1 cellular context compared by ENCODE assay signal in the genomic region with DNA sequence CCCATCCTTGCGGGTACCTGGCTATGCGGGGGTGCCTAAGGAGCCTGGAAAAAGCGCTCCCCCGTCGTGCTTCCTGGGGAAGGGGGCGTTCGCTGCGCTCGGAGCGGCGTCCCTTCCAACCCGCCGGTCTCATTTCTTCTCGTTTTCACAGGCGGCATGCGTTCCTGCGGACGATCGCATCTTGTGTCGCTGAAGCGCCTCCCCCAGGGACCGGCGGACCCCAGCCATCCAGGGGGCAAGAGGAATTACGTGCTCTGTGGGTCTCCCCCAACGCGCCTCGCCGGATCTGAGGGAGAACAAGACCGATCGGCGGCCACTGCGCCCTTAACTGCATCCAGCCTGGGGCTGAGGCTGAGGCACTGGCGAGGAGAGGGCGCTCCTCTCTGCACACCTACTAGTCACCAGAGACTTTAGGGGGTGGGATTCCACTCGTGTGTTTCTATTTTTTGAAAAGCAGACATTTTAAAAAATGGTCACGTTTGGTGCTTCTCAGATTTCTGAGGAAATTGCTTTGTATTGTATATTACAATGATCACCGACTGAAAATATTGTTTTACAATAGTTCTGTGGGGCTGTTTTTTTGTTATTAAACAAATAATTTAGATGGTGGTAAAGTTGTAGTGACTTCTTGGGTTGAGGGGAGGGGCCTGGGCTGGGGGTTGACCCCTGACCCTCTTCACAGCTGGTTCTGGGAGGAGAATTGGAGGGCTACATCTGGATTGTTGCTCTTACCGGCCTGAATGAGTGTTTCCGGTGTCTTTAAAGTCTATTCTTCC.
TF ChIP-seq lines count a peak whose summit lies in the region.

No MANE protein-coding gene starts in this region.

TF ChIP-seq in HepG2, 621 proteins besides CTCF, POLR2A, EP300 and RAD21 (continued from another document and continues in another):
- TF ChIP-seq ZNF292 (CRISPR knock-in tag; IDR thresholded peaks at IDR 0.05; ENCODE audit: borderline replicate concordance, low read depth) (0 out of 2 replicates have a peak, but pooled peaks have one; percentile 23), ZNF552 (CRISPR knock-in tag; IDR thresholded peaks at IDR 0.05; ENCODE audit: borderline replicate concordance) (no peak), RARA (CRISPR knock-in tag; IDR thresholded peaks at IDR 0.05) (no peak), PBX3 (CRISPR knock-in tag; IDR thresholded peaks at IDR 0.05; ENCODE audit: borderline replicate concordance) (peak; percentile 61; the same call in 1 of the 2 replicates), FOXA1 (IDR thresholded peaks at IDR 0.05) (no peak), FOXA1 (CRISPR knock-in tag; IDR thresholded peaks at IDR 0.05) (no peak; the same call in 1 of the 2 replicates), ZNF772 (CRISPR knock-in tag; IDR thresholded peaks at IDR 0.05) (peak; percentile 74; the same call in 1 of the 2 replicates), HDAC1 (CRISPR knock-in tag; IDR thresholded peaks at IDR 0.05) (peak; percentile 5; the same call in 1 of the 2 replicates), STAG1 (CRISPR knock-in tag; IDR thresholded peaks at IDR 0.05) (0 out of 2 replicates have a peak, but pooled peaks have one; percentile 6), YEATS4 (CRISPR knock-in tag; IDR thresholded peaks at IDR 0.05; ENCODE audit: borderline replicate concordance) (no peak), ELF1 (CRISPR knock-in tag; IDR thresholded peaks at IDR 0.05) (peak; percentile 27; the same call in 1 of the 2 replicates), ZNF276 (CRISPR knock-in tag; IDR thresholded peaks at IDR 0.05; ENCODE audit: low read depth) (peak; percentile 30; the same call in 1 of the 2 replicates), ZNF597 (CRISPR knock-in tag; IDR thresholded peaks at IDR 0.05) (0 out of 2 replicates have a peak, but pooled peaks have one; percentile 44), ATAD3A (CRISPR knock-in tag; IDR thresholded peaks at IDR 0.05) (peak; percentile 81; the same call in 1 of the 2 replicates), MAFG (CRISPR knock-in tag; IDR thresholded peaks at IDR 0.05) (no peak), RBAK (CRISPR knock-in tag; IDR thresholded peaks at IDR 0.05) (no peak), RBFOX2 (IDR thresholded peaks at IDR 0.05; ENCODE audit: low read depth, low read length) (peak; percentile 85), POLR2AphosphoS2 (IDR thresholded peaks at IDR 0.05; ENCODE audit: low read depth, low read length) (no peak), ZBTB2 (CRISPR knock-in tag; IDR thresholded peaks at IDR 0.05; ENCODE audit: low read depth) (peak; percentile 16; the same call in 1 of the 2 replicates), E2F1 (CRISPR knock-in tag; IDR thresholded peaks at IDR 0.05) (no peak), TP53 (CRISPR knock-in tag; conservative IDR thresholded peaks at IDR 0.05) (peak; percentile 59; the same call in 1 of the 2 replicates), SIN3A (IDR thresholded peaks at IDR 0.05; ENCODE audit: borderline replicate concordance, low read depth, low read length) (0 out of 2 replicates have a peak, but pooled peaks have one; percentile 25), JDP2 (CRISPR knock-in tag; IDR thresholded peaks at IDR 0.05; ENCODE audit: borderline replicate concordance) (no peak), FOXC1 (CRISPR knock-in tag; IDR thresholded peaks at IDR 0.05; ENCODE audit: borderline replicate concordance) (no peak), ZNF782 (CRISPR knock-in tag; IDR thresholded peaks at IDR 0.05; ENCODE audit: borderline replicate concordance) (peak; percentile 1; the same call in 1 of the 2 replicates), TBL1XR1 (IDR thresholded peaks at IDR 0.05; ENCODE audit: borderline replicate concordance, low read length, partially characterized antibody) (peak; percentile 42), NFE2L2 (IDR thresholded peaks at IDR 0.05; ENCODE audit: low read length) (no peak), ZNF441 (CRISPR knock-in tag; IDR thresholded peaks at IDR 0.05; ENCODE audit: borderline replicate concordance) (0 out of 2 replicates have a peak, but pooled peaks have one; percentile 18)
- TF ChIP-seq, protein P1, sequence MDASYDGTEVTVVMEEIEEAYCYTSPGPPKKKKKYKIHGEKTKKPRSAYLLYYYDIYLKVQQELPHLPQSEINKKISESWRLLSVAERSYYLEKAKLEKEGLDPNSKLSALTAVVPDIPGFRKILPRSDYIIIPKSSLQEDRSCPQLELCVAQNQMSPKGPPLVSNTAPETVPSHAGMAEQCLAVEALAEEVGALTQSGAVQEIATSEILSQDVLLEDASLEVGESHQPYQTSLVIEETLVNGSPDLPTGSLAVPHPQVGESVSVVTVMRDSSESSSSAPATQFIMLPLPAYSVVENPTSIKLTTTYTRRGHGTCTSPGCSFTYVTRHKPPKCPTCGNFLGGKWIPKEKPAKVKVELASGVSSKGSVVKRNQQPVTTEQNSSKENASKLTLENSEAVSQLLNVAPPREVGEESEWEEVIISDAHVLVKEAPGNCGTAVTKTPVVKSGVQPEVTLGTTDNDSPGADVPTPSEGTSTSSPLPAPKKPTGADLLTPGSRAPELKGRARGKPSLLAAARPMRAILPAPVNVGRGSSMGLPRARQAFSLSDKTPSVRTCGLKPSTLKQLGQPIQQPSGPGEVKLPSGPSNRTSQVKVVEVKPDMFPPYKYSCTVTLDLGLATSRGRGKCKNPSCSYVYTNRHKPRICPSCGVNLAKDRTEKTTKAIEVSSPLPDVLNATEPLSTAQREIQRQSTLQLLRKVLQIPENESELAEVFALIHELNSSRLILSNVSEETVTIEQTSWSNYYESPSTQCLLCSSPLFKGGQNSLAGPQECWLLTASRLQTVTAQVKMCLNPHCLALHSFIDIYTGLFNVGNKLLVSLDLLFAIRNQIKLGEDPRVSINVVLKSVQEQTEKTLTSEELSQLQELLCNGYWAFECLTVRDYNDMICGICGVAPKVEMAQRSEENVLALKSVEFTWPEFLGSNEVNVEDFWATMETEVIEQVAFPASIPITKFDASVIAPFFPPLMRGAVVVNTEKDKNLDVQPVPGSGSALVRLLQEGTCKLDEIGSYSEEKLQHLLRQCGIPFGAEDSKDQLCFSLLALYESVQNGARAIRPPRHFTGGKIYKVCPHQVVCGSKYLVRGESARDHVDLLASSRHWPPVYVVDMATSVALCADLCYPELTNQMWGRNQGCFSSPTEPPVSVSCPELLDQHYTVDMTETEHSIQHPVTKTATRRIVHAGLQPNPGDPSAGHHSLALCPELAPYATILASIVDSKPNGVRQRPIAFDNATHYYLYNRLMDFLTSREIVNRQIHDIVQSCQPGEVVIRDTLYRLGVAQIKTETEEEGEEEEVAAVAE (CRISPR knock-in tag; IDR thresholded peaks at IDR 0.05; ENCODE audit: borderline replicate concordance): peak; percentile 61; the same call in 1 of the 2 replicates
- TF ChIP-seq, protein P2, sequence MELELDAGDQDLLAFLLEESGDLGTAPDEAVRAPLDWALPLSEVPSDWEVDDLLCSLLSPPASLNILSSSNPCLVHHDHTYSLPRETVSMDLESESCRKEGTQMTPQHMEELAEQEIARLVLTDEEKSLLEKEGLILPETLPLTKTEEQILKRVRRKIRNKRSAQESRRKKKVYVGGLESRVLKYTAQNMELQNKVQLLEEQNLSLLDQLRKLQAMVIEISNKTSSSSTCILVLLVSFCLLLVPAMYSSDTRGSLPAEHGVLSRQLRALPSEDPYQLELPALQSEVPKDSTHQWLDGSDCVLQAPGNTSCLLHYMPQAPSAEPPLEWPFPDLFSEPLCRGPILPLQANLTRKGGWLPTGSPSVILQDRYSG (CRISPR knock-in tag; IDR thresholded peaks at IDR 0.05): 0 out of 2 replicates have a peak, but pooled peaks have one; percentile 15
- TF ChIP-seq, protein P3, sequence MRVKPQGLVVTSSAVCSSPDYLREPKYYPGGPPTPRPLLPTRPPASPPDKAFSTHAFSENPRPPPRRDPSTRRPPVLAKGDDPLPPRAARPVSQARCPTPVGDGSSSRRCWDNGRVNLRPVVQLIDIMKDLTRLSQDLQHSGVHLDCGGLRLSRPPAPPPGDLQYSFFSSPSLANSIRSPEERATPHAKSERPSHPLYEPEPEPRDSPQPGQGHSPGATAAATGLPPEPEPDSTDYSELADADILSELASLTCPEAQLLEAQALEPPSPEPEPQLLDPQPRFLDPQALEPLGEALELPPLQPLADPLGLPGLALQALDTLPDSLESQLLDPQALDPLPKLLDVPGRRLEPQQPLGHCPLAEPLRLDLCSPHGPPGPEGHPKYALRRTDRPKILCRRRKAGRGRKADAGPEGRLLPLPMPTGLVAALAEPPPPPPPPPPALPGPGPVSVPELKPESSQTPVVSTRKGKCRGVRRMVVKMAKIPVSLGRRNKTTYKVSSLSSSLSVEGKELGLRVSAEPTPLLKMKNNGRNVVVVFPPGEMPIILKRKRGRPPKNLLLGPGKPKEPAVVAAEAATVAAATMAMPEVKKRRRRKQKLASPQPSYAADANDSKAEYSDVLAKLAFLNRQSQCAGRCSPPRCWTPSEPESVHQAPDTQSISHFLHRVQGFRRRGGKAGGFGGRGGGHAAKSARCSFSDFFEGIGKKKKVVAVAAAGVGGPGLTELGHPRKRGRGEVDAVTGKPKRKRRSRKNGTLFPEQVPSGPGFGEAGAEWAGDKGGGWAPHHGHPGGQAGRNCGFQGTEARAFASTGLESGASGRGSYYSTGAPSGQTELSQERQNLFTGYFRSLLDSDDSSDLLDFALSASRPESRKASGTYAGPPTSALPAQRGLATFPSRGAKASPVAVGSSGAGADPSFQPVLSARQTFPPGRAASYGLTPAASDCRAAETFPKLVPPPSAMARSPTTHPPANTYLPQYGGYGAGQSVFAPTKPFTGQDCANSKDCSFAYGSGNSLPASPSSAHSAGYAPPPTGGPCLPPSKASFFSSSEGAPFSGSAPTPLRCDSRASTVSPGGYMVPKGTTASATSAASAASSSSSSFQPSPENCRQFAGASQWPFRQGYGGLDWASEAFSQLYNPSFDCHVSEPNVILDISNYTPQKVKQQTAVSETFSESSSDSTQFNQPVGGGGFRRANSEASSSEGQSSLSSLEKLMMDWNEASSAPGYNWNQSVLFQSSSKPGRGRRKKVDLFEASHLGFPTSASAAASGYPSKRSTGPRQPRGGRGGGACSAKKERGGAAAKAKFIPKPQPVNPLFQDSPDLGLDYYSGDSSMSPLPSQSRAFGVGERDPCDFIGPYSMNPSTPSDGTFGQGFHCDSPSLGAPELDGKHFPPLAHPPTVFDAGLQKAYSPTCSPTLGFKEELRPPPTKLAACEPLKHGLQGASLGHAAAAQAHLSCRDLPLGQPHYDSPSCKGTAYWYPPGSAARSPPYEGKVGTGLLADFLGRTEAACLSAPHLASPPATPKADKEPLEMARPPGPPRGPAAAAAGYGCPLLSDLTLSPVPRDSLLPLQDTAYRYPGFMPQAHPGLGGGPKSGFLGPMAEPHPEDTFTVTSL (CRISPR knock-in tag; IDR thresholded peaks at IDR 0.05; ENCODE audit: borderline replicate concordance): peak; percentile 36; the same call in 1 of the 2 replicates
- TF ChIP-seq, protein P4, sequence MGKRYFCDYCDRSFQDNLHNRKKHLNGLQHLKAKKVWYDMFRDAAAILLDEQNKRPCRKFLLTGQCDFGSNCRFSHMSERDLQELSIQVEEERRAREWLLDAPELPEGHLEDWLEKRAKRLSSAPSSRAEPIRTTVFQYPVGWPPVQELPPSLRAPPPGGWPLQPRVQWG (CRISPR knock-in tag; IDR thresholded peaks at IDR 0.05; ENCODE audit: borderline replicate concordance, low read depth): no peak
- TF ChIP-seq, protein P5, sequence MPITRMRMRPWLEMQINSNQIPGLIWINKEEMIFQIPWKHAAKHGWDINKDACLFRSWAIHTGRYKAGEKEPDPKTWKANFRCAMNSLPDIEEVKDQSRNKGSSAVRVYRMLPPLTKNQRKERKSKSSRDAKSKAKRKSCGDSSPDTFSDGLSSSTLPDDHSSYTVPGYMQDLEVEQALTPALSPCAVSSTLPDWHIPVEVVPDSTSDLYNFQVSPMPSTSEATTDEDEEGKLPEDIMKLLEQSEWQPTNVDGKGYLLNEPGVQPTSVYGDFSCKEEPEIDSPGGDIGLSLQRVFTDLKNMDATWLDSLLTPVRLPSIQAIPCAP (CRISPR knock-in tag; IDR thresholded peaks at IDR 0.05; ENCODE audit: low read depth): 0 out of 2 replicates have a peak, but pooled peaks have one; percentile 64
